1 cellular context compared by ENCODE assay signal in genomic region chr10:75613685-75614587, GRCh38.
TF ChIP-seq lines count a peak whose summit lies in the region.

No MANE protein-coding gene starts in this region.

TF ChIP-seq in HEK293, 187 proteins besides CTCF, POLR2A, EP300 and RAD21 (continued from another document):
- TF ChIP-seq REST (tag by site-specific recombination; IDR thresholded peaks at IDR 0.05) (no peak), ZNF600 (tag by site-specific recombination; IDR thresholded peaks at IDR 0.05) (peak; percentile 81), ZNF138 (tag by site-specific recombination; IDR thresholded peaks at IDR 0.05; ENCODE audit: borderline replicate concordance) (no peak), ZNF362 (tag by site-specific recombination; IDR thresholded peaks at IDR 0.05) (peak; percentile 89), YY2 (tag by site-specific recombination; IDR thresholded peaks at IDR 0.05) (no peak; the same call in 1 of the 2 replicates), ZNF558 (tag by site-specific recombination; IDR thresholded peaks at IDR 0.05) (0 out of 2 replicates have a peak, but pooled peaks have one; percentile 62), ZSCAN18 (tag by site-specific recombination; IDR thresholded peaks at IDR 0.05) (peak; percentile 71; the same call in 1 of the 2 replicates), HIC1 (tag by site-specific recombination; IDR thresholded peaks at IDR 0.05) (no peak), MZF1 (tag by site-specific recombination; IDR thresholded peaks at IDR 0.05; ENCODE audit: borderline replicate concordance) (peak; percentile 14; the same call in 1 of the 2 replicates), ZNF658 (tag by site-specific recombination; IDR thresholded peaks at IDR 0.05) (no peak), ZNF354C (tag by site-specific recombination; IDR thresholded peaks at IDR 0.05; ENCODE audit: borderline replicate concordance, low read depth) (no peak), ZNF140 (tag by site-specific recombination; IDR thresholded peaks at IDR 0.05) (no peak), SP2 (tag by site-specific recombination; IDR thresholded peaks at IDR 0.05) (peak; percentile 42; the same call in 1 of the 2 replicates), ZNF791 (tag by site-specific recombination; IDR thresholded peaks at IDR 0.05) (no peak), ZNF239 (tag by site-specific recombination; IDR thresholded peaks at IDR 0.05) (no peak; the same call in 1 of the 2 replicates), ZNF433 (tag by site-specific recombination; IDR thresholded peaks at IDR 0.05; ENCODE audit: low read depth) (no peak), ZNF521 (tag by site-specific recombination; IDR thresholded peaks at IDR 0.05) (no peak), ZBTB1 (tag by site-specific recombination; IDR thresholded peaks at IDR 0.05) (peak; percentile 70), ZNF585B (tag by site-specific recombination; IDR thresholded peaks at IDR 0.05) (no peak), GFI1B (tag by site-specific recombination; IDR thresholded peaks at IDR 0.05) (peak; percentile 94)
